8 cellular contexts compared by ENCODE assay signal in the genomic region with DNA sequence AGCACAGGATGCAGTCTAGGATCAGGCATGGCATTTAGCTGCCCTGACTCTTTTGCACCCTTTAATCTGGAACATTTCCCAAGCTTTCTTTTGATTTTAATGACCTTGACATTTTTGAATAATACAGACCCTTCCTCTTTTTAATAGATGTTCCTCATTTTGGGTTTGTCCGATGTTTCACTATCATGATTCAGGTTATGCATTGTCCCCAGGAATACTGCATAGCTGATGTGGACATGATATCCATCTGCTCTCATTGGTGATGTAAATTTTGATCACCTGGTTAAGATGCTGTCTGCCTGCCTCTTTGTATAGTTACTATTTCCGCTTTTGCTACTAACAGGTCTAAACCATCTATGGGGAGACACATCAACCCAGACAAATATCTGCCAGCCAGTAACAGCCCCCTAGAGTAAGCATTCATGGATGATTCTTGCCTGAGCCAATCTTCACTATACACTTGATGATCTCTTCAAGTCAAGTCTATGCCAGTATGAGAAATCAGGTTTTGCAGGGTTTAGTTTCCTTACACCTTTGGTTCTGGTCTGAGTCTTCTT. TPM values are rescaled to one million over a fixed set of nuclear protein-coding genes. Genes with fewer than 3 reads are reported as not detected.
DNase-seq lines count a peak whose midpoint lies in the region; ATAC-seq and TF ChIP-seq lines count a peak whose summit lies in the region.

No MANE protein-coding gene starts in this region.

- H2AFZ ChIP-seq in OCI-LY7 (ENCODE audit: low read length) = peak overlapping the region; percentile 90

- peaks cover 32% of the 10 kb centered on the region for H3K36me3 ChIP-seq in OCI-LY7 (ENCODE audit: insufficient read depth, low read length)
- H3K36me3 ChIP-seq in tibial nerve = no peaks in the 10 kb centered on the region

- no peaks in the 10 kb centered on the region for H3K9me3 Mint-ChIP-seq in activated CD4-positive, alpha-beta T cell treated with anti-CD3 and anti-CD28 coated beads for 36 hours (ENCODE audit: low read depth)

- H3K27ac Mint-ChIP-seq in activated CD4-positive, alpha-beta T cell treated with anti-CD3 and anti-CD28 coated beads for 36 hours = peak overlapping the region; percentile 92

- peak overlapping the region; percentile 94 for H3K4me3 ChIP-seq in OCI-LY7 (ENCODE audit: low read depth, low read length, poor library complexity, severe bottlenecking)
- H3K4me3 ChIP-seq in tibial nerve = peak overlapping the region in 2 of 4 donors; percentile 62 to 98

- no peaks in the 10 kb centered on the region for H3K27me3 ChIP-seq in tibial nerve

- peak overlapping the region; percentile 90 for H3K4me3 Mint-ChIP-seq in activated CD4-positive, alpha-beta T cell treated with anti-CD3 and anti-CD28 coated beads for 36 hours

- peak overlapping the region; percentile 98 for H3K27ac ChIP-seq in OCI-LY7 (ENCODE audit: low read depth, low read length, poor library complexity, severe bottlenecking)
- peak overlapping the region in 3 of 4 donors; percentile 91 to 94 (median 93) for H3K27ac ChIP-seq in tibial nerve

- no peaks in the 10 kb centered on the region for H3K9me2 ChIP-seq in OCI-LY7 (ENCODE audit: insufficient read depth, low read length)

- no peaks in the 10 kb centered on the region for H3K27me3 Mint-ChIP-seq in activated CD4-positive, alpha-beta T cell treated with anti-CD3 and anti-CD28 coated beads for 36 hours

- BruUV-seq in OCI-LY7 (replicated peaks; lab: Mats Ljungman, UMichigan) = TSS peak; percentile 84

- H3K4me1 ChIP-seq in OCI-LY7 (ENCODE audit: insufficient read depth, low read length, poor library complexity, severe bottlenecking) = peaks cover 58% of the 10 kb centered on the region
- peaks cover 0 to 33% (median 13%) of the 10 kb centered on the region in 4 donors for H3K4me1 ChIP-seq in tibial nerve

- peak overlapping the region; percentile 79 for H3K4me2 ChIP-seq in OCI-LY7 (ENCODE audit: low read length)

- CTCF ChIA-PET in activated CD4-positive, alpha-beta T cell treated with anti-CD3 and anti-CD28 coated beads for 36 hours (lab: Charles Lee) = interaction anchor here (0.6 to 1.7 kb wide), 5 partner anchors 38 to 89 kb away, joined by 3 to 5 read pairs (median 3); no protein-coding TSS in a partner anchor
- CTCF ChIA-PET in OCI-LY7 (lab: Charles Lee; ENCODE audit: unreplicated experiment) = interaction anchor here (0.6 kb wide), 2 partner anchors 13 to 87 kb away, joined by 3 to 4 read pairs; no protein-coding TSS in a partner anchor

- ATAC-seq in activated CD4-positive, alpha-beta T cell treated with anti-CD3 and anti-CD28 coated beads for 36 hours = no peak
- peak; percentile 12 for ATAC-seq in HG02763 (IDR thresholded peaks at IDR 0.05; ENCODE audit: unreplicated experiment)

- peaks cover 5% of the 10 kb centered on the region for H3K36me3 Mint-ChIP-seq in activated CD4-positive, alpha-beta T cell treated with anti-CD3 and anti-CD28 coated beads for 36 hours (ENCODE audit: low read depth)

- H3K9me3 ChIP-seq in OCI-LY7 (ENCODE audit: low read length) (no peaks in the 10 kb centered on the region), tibial nerve (no peaks in the 10 kb centered on the region)

- POLR2A ChIA-PET in activated CD4-positive, alpha-beta T cell treated with anti-CD3 and anti-CD28 coated beads for 36 hours (lab: Charles Lee) = interaction anchor here (0.6 to 1.5 kb wide), 3 partner anchors 13 to 51 kb away, joined by 3 to 4 read pairs (median 3); a partner anchor contains a TSS
- POLR2A ChIA-PET in OCI-LY7 (lab: Charles Lee) = interaction anchor here (0.5 to 1.9 kb wide), 16 partner anchors 13 to 627 kb away, joined by 3 to 9 read pairs (median 4); a partner anchor contains a TSS

- TF ChIP-seq POLR2A in tibial nerve (IDR thresholded peaks at IDR 0.05) = no peak

- peaks cover 37% of the 10 kb centered on the region for H3K79me2 ChIP-seq in OCI-LY7 (ENCODE audit: insufficient read depth, low read depth, low read length)

- no peak for DNase-seq in activated CD4-positive, alpha-beta T cell treated with anti-CD3 and anti-CD28 coated beads for 36 hours
- DNase-seq in activated CD4-positive, alpha-beta T cell treated with anti-CD3 and anti-CD28 coated beads, Interleukin-2, amount 50 U/mL, for 48 hours = no peak
- peak; percentile 89 for DNase-seq in OCI-LY7 (ENCODE audit: low spot score)
- peak; percentile 79 for DNase-seq in germinal center (ENCODE audit: low spot score)
- no peak for DNase-seq in tibial nerve (ENCODE audit: low spot score in 2 of 2)
- DNase-seq in activated CD4-positive, alpha-beta T cell treated with anti-CD3 and anti-CD28 coated beads for 48 hours = no peak
- no peak for DNase-seq in ecto neural progenitor cell (ENCODE audit: low spot score)

- WGBS in tibial nerve, 2 donors = 65 to 73% methylated on average over 2 of the region's 2 CpGs

- peaks cover 18% of the 10 kb centered on the region for H4K20me1 ChIP-seq in OCI-LY7 (ENCODE audit: insufficient read depth, low read length)

- no peak for TF ChIP-seq CTCF in OCI-LY7 (conservative IDR thresholded peaks at IDR 0.05; ENCODE audit: low read length)
- TF ChIP-seq CTCF in tibial nerve (IDR thresholded peaks at IDR 0.05) = no peak

- intact Hi-C loops in activated CD4-positive, alpha-beta T cell treated with anti-CD3 and anti-CD28 coated beads for 36 hours (cut with DNase I, micrococcal nuclease) = loop anchor here (2.0 to 5.0 kb wide), 8 partner anchors 68 to 1556 kb away; a partner anchor contains a TSS
- intact Hi-C loops in OCI-LY7 (cut with micrococcal nuclease; ENCODE audit: unreplicated experiment) = loop anchor here (2.0 to 10.0 kb wide), 4 partner anchors 26 to 582 kb away; a partner anchor contains a TSS

- peaks cover 43% of the 10 kb centered on the region for H3K4me1 Mint-ChIP-seq in activated CD4-positive, alpha-beta T cell treated with anti-CD3 and anti-CD28 coated beads for 36 hours

- no peak for TF ChIP-seq EP300 in tibial nerve (IDR thresholded peaks at IDR 0.05)

RNA-seq across cellular contexts. Expression of a gene that starts 50.6 kb away (rescaled TPM):
- total RNA-seq in activated CD4-positive, alpha-beta T cell treated with anti-CD3 and anti-CD28 coated beads for 36 hours = 10 to 100 TPM; 13.1 to 14.2 TPM
- 21.0 and 39.3 TPM in 2 replicates for total RNA-seq in OCI-LY7 (2014; rRNA removed; shearing (Covaris generic))
- total RNA-seq in OCI-LY7 (2022) (17.6 and 18.9 TPM in 2 replicates), tibial nerve (10 to 100 TPM; 13.3 to 23.4 (median 17.9) TPM)

Comparison
In these comparisons a context has a peak if more than half of its experiments do, and no peak if none do; other contexts are left out.
1. DNase-seq: peak in OCI-LY7 (single experiment) and germinal center (single experiment); none in activated CD4-positive, alpha-beta T cell treated with anti-CD3 and anti-CD28 coated beads for 36 hours (single experiment), activated CD4-positive, alpha-beta T cell treated with anti-CD3 and anti-CD28 coated beads, Interleukin-2, amount 50 U/mL, for 48 hours (0 of 2), tibial nerve (0 of 2), activated CD4-positive, alpha-beta T cell treated with anti-CD3 and anti-CD28 coated beads for 48 hours (single experiment) and ecto neural progenitor cell (single experiment).